Comparison of ENCODE assay signal across 16 cellular contexts in genomic region chr5:151469386-151469785, GRCh38. TPM values are rescaled to one million over a fixed set of nuclear protein-coding genes. Genes with fewer than 3 reads are reported as not detected.
DNase-seq lines count a peak whose midpoint lies in the region; TF ChIP-seq lines count a peak whose summit lies in the region.
"Had no signal": no experiment of that assay in that cellular context is flagged by ENCODE, and none has a peak within 500 bp of the region (broad histone marks: within the 10 kb centered on the region; RNA-seq: fewer than 3 reads in every experiment).

No MANE protein-coding gene starts in this region.

- no peak overlapping the region for H3K9ac ChIP-seq in smooth muscle cell (ENCODE audit: low read depth)
- H3K9ac ChIP-seq: BLaER1 treated with 17β-estradiol and CSF1 and Interleukin-3, amounts not matched to agents 10 nM and 100 nM had no signal

- H3K4me3 Mint-ChIP-seq in T-helper 2 cell treated with Interferon-gamma antibody and Interleukin-4, amounts not matched to agents 5 μg/mL and 100 μg/mL, for 36 hours, result no peak overlapping the region
- H3K4me3 Mint-ChIP-seq: CD4-positive, alpha-beta memory T cell had no signal

- no peak overlapping the region for H3K27ac Mint-ChIP-seq in T-helper 2 cell treated with Interferon-gamma antibody and Interleukin-4, amounts not matched to agents 5 μg/mL and 100 μg/mL, for 36 hours
- H3K27ac Mint-ChIP-seq: CD4-positive, alpha-beta memory T cell had no signal

- H3F3A ChIP-seq in smooth muscle cell (ENCODE audit: low read depth), result no peaks in the 10 kb centered on the region

- H4K20me1 ChIP-seq in smooth muscle cell (ENCODE audit: low read depth), result no peaks in the 10 kb centered on the region

- no peaks in the 10 kb centered on the region for H3K79me2 ChIP-seq in smooth muscle cell (ENCODE audit: low read depth)

- no peaks in the 10 kb centered on the region for H3K4me1 ChIP-seq in smooth muscle cell (ENCODE audit: low read depth)
- H3K4me1 ChIP-seq: SJSA1 had no signal

- H3K27me3 ChIP-seq in smooth muscle cell (ENCODE audit: low read depth), result no peaks in the 10 kb centered on the region
- H3K27me3 ChIP-seq: BLaER1 treated with 17β-estradiol and CSF1 and Interleukin-3, amounts not matched to agents 10 nM and 100 nM; SJSA1 had no signal

- DNase-seq in AG08395 (ENCODE audit: low spot score) (peak; percentile 25), EL (peak; percentile 47), fibroblast of mammary gland (ENCODE audit: low read depth) (peak; percentile 7), COLO668 (lab: John Stamatoyannopoulos, UW; ENCODE audit: unreplicated experiment) (no peak), medulla oblongata (ENCODE audit: extremely low spot score) (no peak), smooth muscle cell (lab: John Stamatoyannopoulos, UW; ENCODE audit: unreplicated experiment) (no peak)
- DNase-seq in T-helper 2 cell treated with Interferon-gamma antibody and Interleukin-4, amounts not matched to agents 5 μg/mL and 100 μg/mL, for 36 hours (ENCODE audit: low spot score), result no peak
- DNase-seq: CD4-positive, alpha-beta memory T cell; Kasumi-1; NCI-H1694 treated with DMSO at 0.1 percent for 48 hours; NCI-H446 treated with DMSO at 0.1 percent for 48 hours; OCI-M1 had no signal

- no peak overlapping the region for H3K4me2 ChIP-seq in smooth muscle cell
- H3K4me2 ChIP-seq: BLaER1 treated with 17β-estradiol and CSF1 and Interleukin-3, amounts not matched to agents 10 nM and 100 nM had no signal

- peak overlapping the region; percentile 91 for H3K27ac ChIP-seq in VCaP
- H3K27ac ChIP-seq in smooth muscle cell (ENCODE audit: low read depth), result no peak overlapping the region
- H3K27ac ChIP-seq: BLaER1 treated with 17β-estradiol and CSF1 and Interleukin-3, amounts not matched to agents 10 nM and 100 nM; SJSA1 had no signal

- no peak overlapping the region for H3K4me3 ChIP-seq in fibroblast of mammary gland (ENCODE audit: control insufficient read depth, low read depth, low read length)
- no peak overlapping the region for H3K4me3 ChIP-seq in smooth muscle cell
- H3K4me3 ChIP-seq: BLaER1 treated with 17β-estradiol and CSF1 and Interleukin-3, amounts not matched to agents 10 nM and 100 nM; GM12878; SJSA1 had no signal

- H3K9me3 ChIP-seq in smooth muscle cell (replicated peaks; ENCODE audit: low read depth), result no peaks in the 10 kb centered on the region
- H3K9me3 ChIP-seq: BLaER1 treated with 17β-estradiol and CSF1 and Interleukin-3, amounts not matched to agents 10 nM and 100 nM; SJSA1 had no signal

- no peak overlapping the region for H2AFZ ChIP-seq in smooth muscle cell (ENCODE audit: low read depth)

- H3K36me3 Mint-ChIP-seq in T-helper 2 cell treated with Interferon-gamma antibody and Interleukin-4, amounts not matched to agents 5 μg/mL and 100 μg/mL, for 36 hours (ENCODE audit: low read depth), result peaks cover 2% of the 10 kb centered on the region

- H3K4me1 Mint-ChIP-seq in T-helper 2 cell treated with Interferon-gamma antibody and Interleukin-4, amounts not matched to agents 5 μg/mL and 100 μg/mL, for 36 hours (ENCODE audit: low read depth), result no peaks in the 10 kb centered on the region
- H3K4me1 Mint-ChIP-seq: CD4-positive, alpha-beta memory T cell had no signal

- TF ChIP-seq CTCF in VCaP (conservative IDR thresholded peaks at IDR 0.05), result no peak
- no peak for TF ChIP-seq CTCF in fibroblast of mammary gland (conservative IDR thresholded peaks at IDR 0.05; ENCODE audit: control insufficient read depth, insufficient read depth, low read depth, low read length)
- TF ChIP-seq CTCF in smooth muscle cell (IDR thresholded peaks at IDR 0.05; ENCODE audit: borderline replicate concordance, insufficient read depth, poor library complexity, severe bottlenecking), result no peak

- no peaks in the 10 kb centered on the region for H3K9me3 Mint-ChIP-seq in T-helper 2 cell treated with Interferon-gamma antibody and Interleukin-4, amounts not matched to agents 5 μg/mL and 100 μg/mL, for 36 hours
- H3K9me3 Mint-ChIP-seq: CD4-positive, alpha-beta memory T cell had no signal

- no peaks in the 10 kb centered on the region for H3K36me3 ChIP-seq in smooth muscle cell (ENCODE audit: low read depth)

- H3K27me3 Mint-ChIP-seq in T-helper 2 cell treated with Interferon-gamma antibody and Interleukin-4, amounts not matched to agents 5 μg/mL and 100 μg/mL, for 36 hours (ENCODE audit: low read depth), result no peaks in the 10 kb centered on the region
- H3K27me3 Mint-ChIP-seq: CD4-positive, alpha-beta memory T cell had no signal

RNA-seq across cellular contexts. Expression of gene SLC36A1, which starts 22.0 kb away (rescaled TPM):
- 8.8 and 15.1 TPM in 2 replicates for total RNA-seq in smooth muscle cell
- polyA plus RNA-seq in smooth muscle cell, result 6.9 and 8.3 TPM in 2 replicates

Comparison
In these comparisons a context has a peak if more than half of its experiments do, and no peak if none do; other contexts are left out.
1. DNase-seq: peak in AG08395 (single experiment), EL (single experiment) and fibroblast of mammary gland (single experiment); none in T-helper 2 cell treated with Interferon-gamma antibody and Interleukin-4, amounts not matched to agents 5 μg/mL and 100 μg/mL, for 36 hours (single experiment), COLO668 (single experiment), medulla oblongata (single experiment) and smooth muscle cell (single experiment).